Comparison of ENCODE assay signal across 24 cellular contexts in genomic region chr10:114071188-114071587, GRCh38. TPM values are rescaled to one million over a fixed set of nuclear protein-coding genes. Genes with fewer than 3 reads are reported as not detected.
DNase-seq lines count a peak whose midpoint lies in the region; ATAC-seq, FAIRE-seq and TF ChIP-seq lines count a peak whose summit lies in the region.
"Had no signal": no experiment of that assay in that cellular context is flagged by ENCODE, and none has a peak within 500 bp of the region (broad histone marks: within the 10 kb centered on the region; RNA-seq: fewer than 3 reads in every experiment).

No MANE protein-coding gene starts in this region.

- H3K9me3 ChIP-seq in SK-N-MC (ENCODE audit: low read depth, low read length): no peaks in the 10 kb centered on the region
- H3K9me3 ChIP-seq: Caco-2 had no signal

- no peaks in the 10 kb centered on the region for H3K36me3 Mint-ChIP-seq in natural killer cell treated with Interleukin-12 subunit alpha and Interleukin-12 subunit beta and Interleukin-15 and Interleukin-18, amount 100 ng/mL, for 72 hours
- no peaks in the 10 kb centered on the region for H3K36me3 Mint-ChIP-seq in natural killer cell
- no peaks in the 10 kb centered on the region for H3K36me3 Mint-ChIP-seq in activated T-helper 2 cell treated with anti-CD3 and anti-CD28 coated beads, Interferon-gamma antibody, Interleukin-2, Interleukin-4, amounts not matched to agents 10 μg/mL and 5 μg/mL and 100 μg/mL, durations not matched to agents 14 hours and 24 hours and 36 hours (ENCODE audit: low read depth)
- H3K36me3 Mint-ChIP-seq: CD8-positive, alpha-beta T cell had no signal

- H3K27me3 Mint-ChIP-seq in natural killer cell treated with Interleukin-12 subunit alpha and Interleukin-12 subunit beta and Interleukin-15 and Interleukin-18, amount 100 ng/mL, for 72 hours: no peaks in the 10 kb centered on the region
- peaks cover 0 to 2% of the 10 kb centered on the region in 2 donors for H3K27me3 Mint-ChIP-seq in natural killer cell (ENCODE audit: low read depth in 2 of 2)
- H3K27me3 Mint-ChIP-seq in activated T-helper 2 cell treated with anti-CD3 and anti-CD28 coated beads, Interferon-gamma antibody, Interleukin-2, Interleukin-4, amounts not matched to agents 10 μg/mL and 5 μg/mL and 100 μg/mL, durations not matched to agents 14 hours and 24 hours and 36 hours (ENCODE audit: low read depth): peaks cover 35% of the 10 kb centered on the region

- intact Hi-C loops in natural killer cell (cut with micrococcal nuclease): no loop called here
- intact Hi-C loops in activated T-helper 2 cell treated with anti-CD3 and anti-CD28 coated beads, Interferon-gamma antibody, Interleukin-2, Interleukin-4, amounts not matched to agents 10 μg/mL and 5 μg/mL and 100 μg/mL, durations not matched to agents 14 hours and 24 hours and 36 hours (cut with micrococcal nuclease): no loop called here

- H3K9me3 Mint-ChIP-seq in natural killer cell treated with Interleukin-12 subunit alpha and Interleukin-12 subunit beta and Interleukin-15 and Interleukin-18, amount 100 ng/mL, for 72 hours: no peaks in the 10 kb centered on the region
- H3K9me3 Mint-ChIP-seq in natural killer cell: no peaks in the 10 kb centered on the region
- no peaks in the 10 kb centered on the region for H3K9me3 Mint-ChIP-seq in activated T-helper 2 cell treated with anti-CD3 and anti-CD28 coated beads, Interferon-gamma antibody, Interleukin-2, Interleukin-4, amounts not matched to agents 10 μg/mL and 5 μg/mL and 100 μg/mL, durations not matched to agents 14 hours and 24 hours and 36 hours
- H3K9me3 Mint-ChIP-seq: CD8-positive, alpha-beta T cell had no signal

- H3K9ac ChIP-seq in SK-N-MC (ENCODE audit: insufficient read length): peak overlapping the region; percentile 33
- H3K9ac ChIP-seq: GM23248 had no signal

- TF ChIP-seq CTCF in natural killer cell (IDR thresholded peaks at IDR 0.05): no peak

- peak overlapping the region; percentile 62 for H3K4me3 ChIP-seq in SK-N-MC
- H3K4me3 ChIP-seq: GM23248 had no signal

- DNase-seq in natural killer cell treated with Interleukin-12 subunit alpha and Interleukin-12 subunit beta and Interleukin-15 and Interleukin-18, amount 100 ng/mL, for 72 hours (ENCODE audit: low spot score): no peak
- no peak for DNase-seq in natural killer cell
- no peak for DNase-seq in GM19239 (ENCODE audit: insufficient read length, low spot score)
- DNase-seq in SK-N-MC (ENCODE audit: low read depth, low spot score): no peak
- no peak for DNase-seq in activated T-helper 2 cell treated with anti-CD3 and anti-CD28 coated beads, Interferon-gamma antibody, Interleukin-2, Interleukin-4, amounts not matched to agents 10 μg/mL and 5 μg/mL and 100 μg/mL, durations not matched to agents 14 hours and 24 hours and 36 hours (ENCODE audit: low spot score)
- DNase-seq in epidermal melanocyte (ENCODE audit: insufficient read length, low spot score): no peak
- no peak for DNase-seq in NCI-H524 (lab: John Stamatoyannopoulos, UW)
- DNase-seq in stimulated activated CD8-positive, alpha-beta memory T cell treated with anti-CD3 and anti-CD28 coated beads, Interleukin-4, amount 100 ng/mL, for 48 hours: no peak
- DNase-seq: C1 segment of cervical spinal cord; Caco-2; CD8-positive, alpha-beta T cell; GM23248; H7; NCI-H1105; NCI-H1436 treated with DMSO at 0.1 percent for 48 hours; NCI-H187 treated with DMSO at 0.1 percent for 48 hours; NCI-H2107; NCI-H526; NCI-H82; NK-92 treated with Interleukin-12 subunit alpha and Interleukin-12 subunit beta, amount 100 ng/mL, for 24 hours had no signal

- peak overlapping the region; percentile 93 for H3K27ac ChIP-seq in SK-N-MC
- H3K27ac ChIP-seq: GM23248 had no signal

- FAIRE-seq in GM19239 (lab: Jason Lieb, UNC): peak; percentile 86
- FAIRE-seq: A204.1, G401.6, RCC 7860 had no signal

- no peak for ATAC-seq in natural killer cell treated with Interleukin-12 subunit alpha and Interleukin-12 subunit beta and Interleukin-15 and Interleukin-18, amount 100 ng/mL, for 72 hours
- no peak for ATAC-seq in natural killer cell
- ATAC-seq: CD8-positive, alpha-beta T cell; SK-N-SH treated with all-trans-retinoic acid at 6 μM for 48 hours had no signal

- H3K36me3 ChIP-seq in SK-N-MC (ENCODE audit: insufficient read depth, low read length): no peaks in the 10 kb centered on the region

- H3K27ac Mint-ChIP-seq in natural killer cell treated with Interleukin-12 subunit alpha and Interleukin-12 subunit beta and Interleukin-15 and Interleukin-18, amount 100 ng/mL, for 72 hours: peak overlapping the region; percentile 21 to 86
- H3K27ac Mint-ChIP-seq in natural killer cell: peak overlapping the region in 1 of 2 donors; percentile 84
- H3K27ac Mint-ChIP-seq in activated T-helper 2 cell treated with anti-CD3 and anti-CD28 coated beads, Interferon-gamma antibody, Interleukin-2, Interleukin-4, amounts not matched to agents 10 μg/mL and 5 μg/mL and 100 μg/mL, durations not matched to agents 14 hours and 24 hours and 36 hours: no peak overlapping the region
- H3K27ac Mint-ChIP-seq: CD8-positive, alpha-beta T cell had no signal

- H3K4me3 Mint-ChIP-seq in natural killer cell treated with Interleukin-12 subunit alpha and Interleukin-12 subunit beta and Interleukin-15 and Interleukin-18, amount 100 ng/mL, for 72 hours: no peak overlapping the region
- no peak overlapping the region for H3K4me3 Mint-ChIP-seq in natural killer cell
- H3K4me3 Mint-ChIP-seq in activated T-helper 2 cell treated with anti-CD3 and anti-CD28 coated beads, Interferon-gamma antibody, Interleukin-2, Interleukin-4, amounts not matched to agents 10 μg/mL and 5 μg/mL and 100 μg/mL, durations not matched to agents 14 hours and 24 hours and 36 hours (ENCODE audit: low read depth): no peak overlapping the region
- H3K4me3 Mint-ChIP-seq: CD8-positive, alpha-beta T cell had no signal

- peaks cover 19 to 23% of the 10 kb centered on the region in 2 donors for H3K4me1 Mint-ChIP-seq in natural killer cell treated with Interleukin-12 subunit alpha and Interleukin-12 subunit beta and Interleukin-15 and Interleukin-18, amount 100 ng/mL, for 72 hours (ENCODE audit: low read depth in 2 of 2)
- H3K4me1 Mint-ChIP-seq in natural killer cell: peaks cover 20 to 27% of the 10 kb centered on the region in 2 donors
- peaks cover 21% of the 10 kb centered on the region for H3K4me1 Mint-ChIP-seq in activated T-helper 2 cell treated with anti-CD3 and anti-CD28 coated beads, Interferon-gamma antibody, Interleukin-2, Interleukin-4, amounts not matched to agents 10 μg/mL and 5 μg/mL and 100 μg/mL, durations not matched to agents 14 hours and 24 hours and 36 hours (ENCODE audit: low read depth)

RNA-seq across cellular contexts. Expression of gene ADRB1, which starts 27.5 kb away (rescaled TPM):
- 1 to 10 TPM; 1.3 to 1.6 TPM for total RNA-seq in natural killer cell treated with Interleukin-12 subunit alpha and Interleukin-12 subunit beta and Interleukin-15 and Interleukin-18, amount 100 ng/mL, for 72 hours
- 1 to 10 TPM in 2 of 3 donors, under 1 TPM in 1; 0.12 to 2.9 (median 2.1) TPM for total RNA-seq in natural killer cell
- total RNA-seq in activated T-helper 2 cell treated with anti-CD3 and anti-CD28 coated beads, Interferon-gamma antibody, Interleukin-2, Interleukin-4, amounts not matched to agents 10 μg/mL and 5 μg/mL and 100 μg/mL, durations not matched to agents 14 hours and 24 hours and 36 hours: not detected in 2 replicates
- total RNA-seq: GM23248 had no signal
